ENCODE assay signal across 8 cellular contexts in the genomic region with DNA sequence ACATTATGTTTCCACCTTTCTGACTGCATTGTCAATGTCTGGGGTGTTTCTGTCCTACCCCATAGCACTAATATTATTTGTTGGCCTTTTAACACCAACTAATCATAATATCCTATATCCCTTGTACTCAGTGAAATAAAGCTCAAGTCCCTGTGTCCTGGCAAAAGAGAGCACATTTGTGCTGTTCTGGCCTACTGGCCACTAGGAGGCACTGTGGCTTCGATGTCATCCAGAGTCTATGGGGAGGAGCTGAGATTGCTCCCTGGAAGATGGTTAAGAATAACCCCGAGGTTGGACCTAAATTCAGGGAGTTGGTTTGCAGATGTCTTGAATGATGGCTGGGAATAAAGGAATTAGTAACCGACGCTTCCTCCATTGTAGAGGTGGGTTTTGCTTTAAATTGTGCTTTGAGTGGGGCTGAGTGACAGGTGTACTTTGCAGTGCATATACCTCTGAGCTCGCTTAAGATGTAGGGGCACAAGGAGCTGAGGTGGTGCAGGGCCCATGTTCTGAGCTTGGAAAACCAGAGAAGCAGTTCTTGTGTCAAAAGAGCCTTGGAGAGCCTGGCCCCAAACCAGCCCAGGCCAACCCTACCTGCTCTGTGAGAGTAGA.
DNase-seq lines count a peak whose midpoint lies in the region; ATAC-seq lines count a peak whose summit lies in the region.

No MANE protein-coding gene starts in this region.

- ATAC-seq in GM18519 (IDR thresholded peaks at IDR 0.05; ENCODE audit: low FRiP score, unreplicated experiment) (peak; percentile 81), HG02970 (IDR thresholded peaks at IDR 0.05; ENCODE audit: low FRiP score, unreplicated experiment) (peak; percentile 76)

- no peaks in the 10 kb centered on the region for H3K9me3 ChIP-seq in iPS DF 6.9 (ENCODE audit: control insufficient read depth, insufficient read depth, low read length)

- no peaks in the 10 kb centered on the region for H3K27me3 ChIP-seq in iPS DF 6.9 (ENCODE audit: control insufficient read depth, insufficient read depth, low read length)

- DNase-seq in AG20443 (ENCODE audit: low spot score): peak; percentile 29
- DNase-seq in OCI-M1 (lab: John Stamatoyannopoulos, UW): peak; percentile 49
- peak; percentile 81 for DNase-seq in activated effector memory CD4-positive, alpha-beta T cell treated with anti-CD3 and anti-CD28 coated beads, Interleukin-2, amount 50 U/mL, for 16 hours
- peak; percentile 73 for DNase-seq in iPS DF 6.9 (ENCODE audit: low read depth, low spot score)
- DNase-seq in stimulated activated CD4-positive, alpha-beta T cell treated with anti-CD3 and anti-CD28 coated beads, TNF-alpha, amount 100 ng/mL, for 24 hours (ENCODE audit: low read depth in 3 of 3): peak in 2 of 3 experiments; percentile 18 to 46
- DNase-seq in NCI-H128 (lab: John Stamatoyannopoulos, UW; ENCODE audit: unreplicated experiment): no peak

- no peak overlapping the region for H3K4me3 ChIP-seq in iPS DF 6.9 (ENCODE audit: low read length)

- no peaks in the 10 kb centered on the region for H3K36me3 ChIP-seq in iPS DF 6.9 (ENCODE audit: control insufficient read depth, insufficient read depth, low read length)

- no CpG with 5 or more reads among the region's 5 CpGs for WGBS in iPS DF 6.9 (ENCODE audit: insufficient coverage, insufficient read length)

- H3K4me1 ChIP-seq in iPS DF 6.9 (ENCODE audit: control insufficient read depth, insufficient read depth, low read length): peaks cover 2% of the 10 kb centered on the region; the same call in 1 of the 2 replicates

- H3K27ac ChIP-seq in iPS DF 6.9 (ENCODE audit: low read length): no peak overlapping the region
